ENCODE assay signal across 1 cellular context in the genomic region with DNA sequence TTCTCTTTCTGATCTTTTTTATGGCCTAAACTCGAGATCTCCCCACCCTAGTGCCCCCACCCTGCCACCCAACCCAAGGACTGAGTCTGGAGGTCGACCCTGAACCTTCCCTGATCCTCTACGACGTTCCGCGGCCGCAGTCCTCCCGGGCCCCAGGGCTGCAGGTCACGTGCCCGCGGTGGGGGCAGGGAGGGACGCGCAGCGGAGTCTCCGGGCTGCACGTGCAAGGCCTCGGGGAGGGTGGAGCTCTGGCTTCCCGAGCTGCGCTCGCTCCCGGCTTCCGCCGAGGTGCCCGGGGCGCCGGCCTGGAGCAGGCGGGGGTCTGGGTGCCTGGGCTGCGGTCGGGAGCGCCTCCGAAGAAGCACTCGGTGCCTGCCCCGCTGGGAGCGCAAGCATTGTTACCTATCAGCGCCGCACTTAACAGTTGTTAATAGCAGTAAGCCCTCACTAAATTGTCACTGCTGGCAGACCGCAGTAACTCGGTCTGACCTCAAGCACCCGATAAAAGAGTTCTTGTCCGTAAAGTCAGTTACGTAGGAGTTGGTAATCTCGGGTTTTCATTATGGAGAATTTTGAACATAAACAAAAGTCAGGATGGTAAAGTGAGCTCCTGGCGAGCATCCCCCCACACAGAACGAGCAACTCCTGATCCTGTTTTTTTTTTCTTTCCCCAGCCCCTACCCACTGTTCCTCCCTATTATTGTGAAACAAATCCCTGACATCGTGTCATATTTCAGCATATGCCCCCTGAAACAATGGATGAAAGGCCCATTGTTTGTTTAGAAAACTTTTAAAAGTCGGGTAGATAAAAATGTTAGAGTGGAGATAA.
TF ChIP-seq lines count a peak whose summit lies in the region.

No MANE protein-coding gene starts in this region.

TF ChIP-seq in K562, 482 proteins besides CTCF, POLR2A, EP300 and RAD21 (continued from another document and continues in another):
- TF ChIP-seq, protein P1, sequence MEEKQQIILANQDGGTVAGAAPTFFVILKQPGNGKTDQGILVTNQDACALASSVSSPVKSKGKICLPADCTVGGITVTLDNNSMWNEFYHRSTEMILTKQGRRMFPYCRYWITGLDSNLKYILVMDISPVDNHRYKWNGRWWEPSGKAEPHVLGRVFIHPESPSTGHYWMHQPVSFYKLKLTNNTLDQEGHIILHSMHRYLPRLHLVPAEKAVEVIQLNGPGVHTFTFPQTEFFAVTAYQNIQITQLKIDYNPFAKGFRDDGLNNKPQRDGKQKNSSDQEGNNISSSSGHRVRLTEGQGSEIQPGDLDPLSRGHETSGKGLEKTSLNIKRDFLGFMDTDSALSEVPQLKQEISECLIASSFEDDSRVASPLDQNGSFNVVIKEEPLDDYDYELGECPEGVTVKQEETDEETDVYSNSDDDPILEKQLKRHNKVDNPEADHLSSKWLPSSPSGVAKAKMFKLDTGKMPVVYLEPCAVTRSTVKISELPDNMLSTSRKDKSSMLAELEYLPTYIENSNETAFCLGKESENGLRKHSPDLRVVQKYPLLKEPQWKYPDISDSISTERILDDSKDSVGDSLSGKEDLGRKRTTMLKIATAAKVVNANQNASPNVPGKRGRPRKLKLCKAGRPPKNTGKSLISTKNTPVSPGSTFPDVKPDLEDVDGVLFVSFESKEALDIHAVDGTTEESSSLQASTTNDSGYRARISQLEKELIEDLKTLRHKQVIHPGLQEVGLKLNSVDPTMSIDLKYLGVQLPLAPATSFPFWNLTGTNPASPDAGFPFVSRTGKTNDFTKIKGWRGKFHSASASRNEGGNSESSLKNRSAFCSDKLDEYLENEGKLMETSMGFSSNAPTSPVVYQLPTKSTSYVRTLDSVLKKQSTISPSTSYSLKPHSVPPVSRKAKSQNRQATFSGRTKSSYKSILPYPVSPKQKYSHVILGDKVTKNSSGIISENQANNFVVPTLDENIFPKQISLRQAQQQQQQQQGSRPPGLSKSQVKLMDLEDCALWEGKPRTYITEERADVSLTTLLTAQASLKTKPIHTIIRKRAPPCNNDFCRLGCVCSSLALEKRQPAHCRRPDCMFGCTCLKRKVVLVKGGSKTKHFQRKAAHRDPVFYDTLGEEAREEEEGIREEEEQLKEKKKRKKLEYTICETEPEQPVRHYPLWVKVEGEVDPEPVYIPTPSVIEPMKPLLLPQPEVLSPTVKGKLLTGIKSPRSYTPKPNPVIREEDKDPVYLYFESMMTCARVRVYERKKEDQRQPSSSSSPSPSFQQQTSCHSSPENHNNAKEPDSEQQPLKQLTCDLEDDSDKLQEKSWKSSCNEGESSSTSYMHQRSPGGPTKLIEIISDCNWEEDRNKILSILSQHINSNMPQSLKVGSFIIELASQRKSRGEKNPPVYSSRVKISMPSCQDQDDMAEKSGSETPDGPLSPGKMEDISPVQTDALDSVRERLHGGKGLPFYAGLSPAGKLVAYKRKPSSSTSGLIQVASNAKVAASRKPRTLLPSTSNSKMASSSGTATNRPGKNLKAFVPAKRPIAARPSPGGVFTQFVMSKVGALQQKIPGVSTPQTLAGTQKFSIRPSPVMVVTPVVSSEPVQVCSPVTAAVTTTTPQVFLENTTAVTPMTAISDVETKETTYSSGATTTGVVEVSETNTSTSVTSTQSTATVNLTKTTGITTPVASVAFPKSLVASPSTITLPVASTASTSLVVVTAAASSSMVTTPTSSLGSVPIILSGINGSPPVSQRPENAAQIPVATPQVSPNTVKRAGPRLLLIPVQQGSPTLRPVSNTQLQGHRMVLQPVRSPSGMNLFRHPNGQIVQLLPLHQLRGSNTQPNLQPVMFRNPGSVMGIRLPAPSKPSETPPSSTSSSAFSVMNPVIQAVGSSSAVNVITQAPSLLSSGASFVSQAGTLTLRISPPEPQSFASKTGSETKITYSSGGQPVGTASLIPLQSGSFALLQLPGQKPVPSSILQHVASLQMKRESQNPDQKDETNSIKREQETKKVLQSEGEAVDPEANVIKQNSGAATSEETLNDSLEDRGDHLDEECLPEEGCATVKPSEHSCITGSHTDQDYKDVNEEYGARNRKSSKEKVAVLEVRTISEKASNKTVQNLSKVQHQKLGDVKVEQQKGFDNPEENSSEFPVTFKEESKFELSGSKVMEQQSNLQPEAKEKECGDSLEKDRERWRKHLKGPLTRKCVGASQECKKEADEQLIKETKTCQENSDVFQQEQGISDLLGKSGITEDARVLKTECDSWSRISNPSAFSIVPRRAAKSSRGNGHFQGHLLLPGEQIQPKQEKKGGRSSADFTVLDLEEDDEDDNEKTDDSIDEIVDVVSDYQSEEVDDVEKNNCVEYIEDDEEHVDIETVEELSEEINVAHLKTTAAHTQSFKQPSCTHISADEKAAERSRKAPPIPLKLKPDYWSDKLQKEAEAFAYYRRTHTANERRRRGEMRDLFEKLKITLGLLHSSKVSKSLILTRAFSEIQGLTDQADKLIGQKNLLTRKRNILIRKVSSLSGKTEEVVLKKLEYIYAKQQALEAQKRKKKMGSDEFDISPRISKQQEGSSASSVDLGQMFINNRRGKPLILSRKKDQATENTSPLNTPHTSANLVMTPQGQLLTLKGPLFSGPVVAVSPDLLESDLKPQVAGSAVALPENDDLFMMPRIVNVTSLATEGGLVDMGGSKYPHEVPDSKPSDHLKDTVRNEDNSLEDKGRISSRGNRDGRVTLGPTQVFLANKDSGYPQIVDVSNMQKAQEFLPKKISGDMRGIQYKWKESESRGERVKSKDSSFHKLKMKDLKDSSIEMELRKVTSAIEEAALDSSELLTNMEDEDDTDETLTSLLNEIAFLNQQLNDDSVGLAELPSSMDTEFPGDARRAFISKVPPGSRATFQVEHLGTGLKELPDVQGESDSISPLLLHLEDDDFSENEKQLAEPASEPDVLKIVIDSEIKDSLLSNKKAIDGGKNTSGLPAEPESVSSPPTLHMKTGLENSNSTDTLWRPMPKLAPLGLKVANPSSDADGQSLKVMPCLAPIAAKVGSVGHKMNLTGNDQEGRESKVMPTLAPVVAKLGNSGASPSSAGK (IDR thresholded peaks at IDR 0.05): peak; percentile 89
- TF ChIP-seq RAD51 (IDR thresholded peaks at IDR 0.05; ENCODE audit: borderline replicate concordance, low read depth) (peak; percentile 91), ZSCAN29 (IDR thresholded peaks at IDR 0.05) (no peak), ASH1L (IDR thresholded peaks at IDR 0.05; ENCODE audit: borderline replicate concordance, low read depth, partially characterized antibody) (no peak), BHLHE40 (IDR thresholded peaks at IDR 0.05; ENCODE audit: low read length) (peak; percentile 100), ZNF347 (CRISPR knock-in tag; IDR thresholded peaks at IDR 0.05; ENCODE audit: low read depth) (no peak), ZNF407 (IDR thresholded peaks at IDR 0.05; ENCODE audit: low read depth) (no peak), LARP7 (IDR thresholded peaks at IDR 0.05) (no peak), SAFB (IDR thresholded peaks at IDR 0.05; ENCODE audit: borderline replicate concordance, low read depth, low read length) (no peak), TFE3 (CRISPR knock-in tag; IDR thresholded peaks at IDR 0.05) (peak; percentile 93), CBFA2T3 (IDR thresholded peaks at IDR 0.05) (peak; percentile 25), KDM4B (IDR thresholded peaks at IDR 0.05; ENCODE audit: borderline replicate concordance in 2 of 2, low read depth in 1 of 2) (no peak), PCBP1 (IDR thresholded peaks at IDR 0.05; ENCODE audit: low read depth, low read length, poor library complexity, severe bottlenecking) (no peak), ZC3H8 (IDR thresholded peaks at IDR 0.05) (no peak), SMARCA5 (IDR thresholded peaks at IDR 0.05) (no peak), HNRNPK (IDR thresholded peaks at IDR 0.05; ENCODE audit: low read depth, low read length, poor library complexity, severe bottlenecking) (no peak), L3MBTL2 (IDR thresholded peaks at IDR 0.05) (peak; percentile 93), KDM1A (IDR thresholded peaks at IDR 0.05) (peak; percentile 45 to 54; a peak in 2 of 4 replicates), CREB1 (IDR thresholded peaks at IDR 0.05) (no peak), CREB1 (CRISPR knock-in tag; IDR thresholded peaks at IDR 0.05) (peak; percentile 63; the same call in 1 of the 2 replicates), HIVEP1 (CRISPR knock-in tag; IDR thresholded peaks at IDR 0.05) (no peak), XRCC5 (IDR thresholded peaks at IDR 0.05; ENCODE audit: low read depth, low read length) (no peak), SRSF3 (IDR thresholded peaks at IDR 0.05; ENCODE audit: insufficient read depth, low read length) (no peak), PKNOX1 (IDR thresholded peaks at IDR 0.05) (no peak), RFX5 (IDR thresholded peaks at IDR 0.05; ENCODE audit: low read depth, low read length) (no peak), ZBTB1 (CRISPR knock-in tag; IDR thresholded peaks at IDR 0.05; ENCODE audit: borderline replicate concordance, low read depth) (peak; percentile 73; the same call in 1 of the 2 replicates)
- TF ChIP-seq, protein P2, sequence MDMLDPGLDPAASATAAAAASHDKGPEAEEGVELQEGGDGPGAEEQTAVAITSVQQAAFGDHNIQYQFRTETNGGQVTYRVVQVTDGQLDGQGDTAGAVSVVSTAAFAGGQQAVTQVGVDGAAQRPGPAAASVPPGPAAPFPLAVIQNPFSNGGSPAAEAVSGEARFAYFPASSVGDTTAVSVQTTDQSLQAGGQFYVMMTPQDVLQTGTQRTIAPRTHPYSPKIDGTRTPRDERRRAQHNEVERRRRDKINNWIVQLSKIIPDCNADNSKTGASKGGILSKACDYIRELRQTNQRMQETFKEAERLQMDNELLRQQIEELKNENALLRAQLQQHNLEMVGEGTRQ (CRISPR knock-in tag; IDR thresholded peaks at IDR 0.05): peak; percentile 97
- TF ChIP-seq, protein P3, sequence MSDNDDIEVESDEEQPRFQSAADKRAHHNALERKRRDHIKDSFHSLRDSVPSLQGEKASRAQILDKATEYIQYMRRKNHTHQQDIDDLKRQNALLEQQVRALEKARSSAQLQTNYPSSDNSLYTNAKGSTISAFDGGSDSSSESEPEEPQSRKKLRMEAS (CRISPR knock-in tag; IDR thresholded peaks at IDR 0.05): peak; percentile 95
